Comparison of ENCODE assay signal across 20 cellular contexts in genomic region chr19:3333662-3334061, GRCh38. TPM values are rescaled to one million over a fixed set of nuclear protein-coding genes. Genes with fewer than 3 reads are reported as not detected.
DNase-seq lines count a peak whose midpoint lies in the region; ATAC-seq, FAIRE-seq and TF ChIP-seq lines count a peak whose summit lies in the region.
"Had no signal": no experiment of that assay in that cellular context is flagged by ENCODE, and none has a peak within 500 bp of the region (broad histone marks: within the 10 kb centered on the region; RNA-seq: fewer than 3 reads in every experiment).

No MANE protein-coding gene starts in this region.

- H3K4me2 ChIP-seq in HepG2 (ENCODE audit: low read depth, low read length) (no peak overlapping the region), K562 (ENCODE audit: insufficient read depth, low read length) (no peak overlapping the region)

- H3K27ac ChIP-seq in HepG2 (ENCODE audit: extremely low read length, insufficient read depth, low read length) (no peak overlapping the region), right lobe of liver (no peak overlapping the region), K562 (ENCODE audit: extremely low read depth, low read depth, low read length) (no peak overlapping the region), sigmoid colon (peak overlapping the region; percentile 93 to 99 (median 97))

- 47% methylated on average over 8 of the region's 8 CpGs for WGBS in HepG2 (ENCODE audit: low lambda C conversion rate)
- 84% methylated on average over 4 of the region's 8 CpGs for WGBS in right lobe of liver (ENCODE audit: insufficient coverage, low coverage, low lambda C conversion rate, missing lambda C conversion rate)
- WGBS in K562 (ENCODE audit: insufficient coverage, low coverage, missing lambda C conversion rate): 3% methylated on average over 5 of the region's 8 CpGs
- 87% methylated on average over 8 of the region's 8 CpGs for WGBS in sigmoid colon, 2 donors

- CTCF ChIA-PET in HepG2 (lab: Yijun Ruan, JAX; ENCODE audit: low intra/inter-chr PET ratio, low total read pairs): no interaction called here
- CTCF ChIA-PET in K562 (lab: Yijun Ruan, JAX; ENCODE audit: low intra/inter-chr PET ratio): no interaction called here

- in situ Hi-C loops in HepG2 (cut with HindIII; ENCODE audit: extremely low pct_ligation_motif_present, low pct_unique_long_range_greater_than_20kb) (no loop called here), K562 (cut with MboI) (no loop called here)

- H3K4me3 ChIP-seq in HepG2 (replicated peaks in 1 of 3; ENCODE audit: insufficient read depth in 1 of 3, low read depth in 2 of 3, low read length in 3 of 3): no peak overlapping the region
- no peak overlapping the region for H3K4me3 ChIP-seq in right lobe of liver
- H3K4me3 ChIP-seq in K562: no peak overlapping the region
- H3K4me3 ChIP-seq in sigmoid colon: no peak overlapping the region

- TF ChIP-seq CTCF in HepG2 (CRISPR knock-in tag; IDR thresholded peaks at IDR 0.05) (no peak), right lobe of liver (IDR thresholded peaks at IDR 0.05) (no peak), K562 (IDR thresholded peaks at IDR 0.05 in 2 of 3, conservative IDR thresholded peaks at IDR 0.05 in 1 of 3; ENCODE audit: insufficient read depth in 2 of 3, low read depth in 1 of 3, low read length in 3 of 3) (no peak), sigmoid colon (IDR thresholded peaks at IDR 0.05) (no peak)

- no peak overlapping the region for H3K9ac ChIP-seq in HepG2 (ENCODE audit: insufficient read depth, low read depth, low read length)
- no peak overlapping the region for H3K9ac ChIP-seq in K562 (ENCODE audit: insufficient read depth in 1 of 2, low read depth in 2 of 2, low read length in 2 of 2)

- BruUV-seq in HepG2 (replicated peaks; lab: Mats Ljungman, UMichigan): no TSS peak
- no TSS peak for BruUV-seq in K562 (replicated peaks; lab: Mats Ljungman, UMichigan)

- TF ChIP-seq RAD21 in HepG2 (CRISPR knock-in tag; IDR thresholded peaks at IDR 0.05): no peak
- no peak for TF ChIP-seq RAD21 in K562 (CRISPR knock-in tag; conservative IDR thresholded peaks at IDR 0.05 in 1 of 2, IDR thresholded peaks at IDR 0.05 in 1 of 2)

- H2AFZ ChIP-seq in HepG2 (ENCODE audit: low read length): no peak overlapping the region
- H2AFZ ChIP-seq in K562 (ENCODE audit: low read depth, low read length): no peak overlapping the region

- DNase-seq in HepG2 (ENCODE audit: low spot score) (no peak), right lobe of liver (no peak), K562 (ENCODE audit: extremely low read depth in 1 of 4, low spot score in 3 of 4) (no peak), sigmoid colon (no peak), NCI-H2081 treated with DMSO at 0.1 percent for 48 hours (lab: John Stamatoyannopoulos, UW) (no peak), hypothalamus (lab: John Stamatoyannopoulos, UW) (no peak), NCI-H2227 (lab: John Stamatoyannopoulos, UW; ENCODE audit: unreplicated experiment) (no peak)
- no peak for DNase-seq in stimulated activated naive CD4-positive, alpha-beta T cell (lab: John Stamatoyannopoulos, UW)
- DNase-seq: Caco-2; DMS53; KBM-7; NCI-H1048; NCI-H146; NCI-H2107; NCI-H345; NCI-H69; NK-92 treated with Interleukin-12 subunit alpha and Interleukin-12 subunit beta, amount 100 ng/mL, for 24 hours; OCI-M1 had no signal

- POLR2A ChIA-PET in HepG2 (lab: Yijun Ruan, JAX) (no interaction called here), K562 (lab: Yijun Ruan, JAX) (no interaction called here)

- H3K79me2 ChIP-seq in HepG2 (ENCODE audit: insufficient read depth, low read length): no peaks in the 10 kb centered on the region
- H3K79me2 ChIP-seq in K562 (ENCODE audit: control insufficient read depth, insufficient read depth, low read length): no peaks in the 10 kb centered on the region

- H3K4me1 ChIP-seq in HepG2 (ENCODE audit: insufficient read depth, low read length) (peaks cover 34% of the 10 kb centered on the region), right lobe of liver (peaks cover 0 to 43% (median 24%) of the 10 kb centered on the region in 4 donors), K562 (replicated peaks in 1 of 2; ENCODE audit: control insufficient read depth in 2 of 2, insufficient read depth in 2 of 2, low read length in 2 of 2) (peaks cover 0 to 10% of the 10 kb centered on the region in 2 experiments; a peak in 2 of 5 replicates), sigmoid colon (peaks cover 0 to 56% (median 51%) of the 10 kb centered on the region in 4 donors)
- H3K4me1 ChIP-seq: Caco-2 had no signal

- H3K9me3 ChIP-seq in HepG2 (ENCODE audit: low read length) (no peaks in the 10 kb centered on the region), right lobe of liver (no peaks in the 10 kb centered on the region), K562 (replicated peaks; ENCODE audit: control insufficient read depth, insufficient read depth, low read depth, low read length) (no peaks in the 10 kb centered on the region), sigmoid colon (no peaks in the 10 kb centered on the region)
- H3K9me3 ChIP-seq: Caco-2 had no signal

- H3K27me3 ChIP-seq in HepG2 (ENCODE audit: control insufficient read depth in 1 of 2, insufficient read depth in 2 of 2, low read length in 2 of 2) (peaks cover 0 to 10% of the 10 kb centered on the region in 2 experiments; a peak in 4 of 5 replicates), right lobe of liver (no peaks in the 10 kb centered on the region), K562 (ENCODE audit: control insufficient read depth in 2 of 2, insufficient read depth in 2 of 2, low read length in 2 of 2) (peaks cover 5 to 27% of the 10 kb centered on the region in 2 experiments), sigmoid colon (no peaks in the 10 kb centered on the region)

- no peak for FAIRE-seq in HepG2 (lab: Jason Lieb, UNC)
- no peak for FAIRE-seq in K562 (lab: Jason Lieb, UNC)
- FAIRE-seq: A204.1, GM12891 had no signal

- TF ChIP-seq POLR2A in HepG2 (IDR thresholded peaks at IDR 0.05; ENCODE audit: insufficient read depth in 1 of 2, low read depth in 2 of 2, low read length in 2 of 2): no peak
- TF ChIP-seq POLR2A in right lobe of liver (IDR thresholded peaks at IDR 0.05): no peak
- no peak for TF ChIP-seq POLR2A in K562 (conservative IDR thresholded peaks at IDR 0.05)
- TF ChIP-seq POLR2A in sigmoid colon (IDR thresholded peaks at IDR 0.05): no peak

- H4K20me1 ChIP-seq in HepG2 (ENCODE audit: insufficient read depth, low read length) (no peaks in the 10 kb centered on the region), K562 (replicated peaks; ENCODE audit: control insufficient read depth, insufficient read depth, low read length) (peaks cover 4% of the 10 kb centered on the region; the same call in 1 of the 2 replicates)

- TF ChIP-seq EP300 in HepG2 (IDR thresholded peaks at IDR 0.05; ENCODE audit: low read depth in 2 of 2, low read length in 2 of 2): no peak
- TF ChIP-seq EP300 in HepG2 (CRISPR knock-in tag; IDR thresholded peaks at IDR 0.05; ENCODE audit: borderline replicate concordance): no peak
- no peak for TF ChIP-seq EP300 in K562 (IDR thresholded peaks at IDR 0.05; ENCODE audit: low read length)
- TF ChIP-seq EP300 in sigmoid colon (IDR thresholded peaks at IDR 0.05): no peak

- H3K9me1 ChIP-seq in K562 (ENCODE audit: control insufficient read depth, insufficient read depth, low read length): no peaks in the 10 kb centered on the region

- intact Hi-C loops in HepG2 (cut with micrococcal nuclease; ENCODE audit: unreplicated experiment): no loop called here
- intact Hi-C loops in right lobe of liver (cut with DNase I): no loop called here
- intact Hi-C loops in K562 (cut with micrococcal nuclease): no loop called here
- intact Hi-C loops in sigmoid colon (cut with DNase I): no loop called here

- no peaks in the 10 kb centered on the region for H3K36me3 ChIP-seq in HepG2 (replicated peaks in 1 of 2; ENCODE audit: control insufficient read depth in 1 of 2, insufficient read depth in 2 of 2, low read length in 2 of 2)
- no peaks in the 10 kb centered on the region for H3K36me3 ChIP-seq in right lobe of liver
- no peaks in the 10 kb centered on the region for H3K36me3 ChIP-seq in K562 (ENCODE audit: control insufficient read depth, insufficient read depth, low read length)
- H3K36me3 ChIP-seq in sigmoid colon: no peaks in the 10 kb centered on the region

- ATAC-seq in HepG2: no peak
- ATAC-seq in right lobe of liver: no peak
- ATAC-seq in K562: no peak

RNA-seq across cellular contexts. Expression of gene NFIC, which starts 32.7 kb away (rescaled TPM):
- total RNA-seq in HepG2 (2016; rRNA removed; fragmentation: Illumina TruSeq; extraction: Trizol): 2.5 and 2.9 TPM in 2 replicates
- 2.9 and 3.0 TPM in 2 replicates for total RNA-seq in HepG2 (2016; cell fraction: cytosol; rRNA removed; fragmentation: Illumina TruSeq; extraction: Trizol; ENCODE audit: low read depth)
- total RNA-seq in HepG2 (2016; cell fraction: insoluble cytoplasmic fraction; rRNA removed; fragmentation: Illumina TruSeq; extraction: Trizol): 3.0 and 3.2 TPM in 2 replicates
- total RNA-seq in HepG2 (2016; cell fraction: membrane; rRNA removed; fragmentation: Illumina TruSeq; extraction: Trizol): 2.5 and 2.9 TPM in 2 replicates
- 3.8 and 5.6 TPM in 2 replicates for total RNA-seq in HepG2 (2016; cell fraction: nucleus; rRNA removed; fragmentation: Illumina TruSeq; extraction: Trizol)
- polyA plus RNA-seq in HepG2 (2011; rRNA removed): 1.3 and 1.6 TPM in 2 replicates
- polyA plus RNA-seq in HepG2 (2011; cell fraction: cytosol; rRNA removed): 0.71 and 0.79 TPM in 2 replicates
- polyA plus RNA-seq in HepG2 (2011; cell fraction: nucleus; rRNA removed): 5.1 and 8.1 TPM in 2 replicates
- polyA plus RNA-seq in HepG2 (2012): 5.9 and 8.4 TPM in 2 replicates
- polyA plus RNA-seq in HepG2 (2016; cell fraction: cytosol; fragmentation: Illumina TruSeq; extraction: Trizol; ENCODE audit: low read depth): 1.1 and 1.4 TPM in 2 replicates
- polyA plus RNA-seq in HepG2 (2016; cell fraction: insoluble cytoplasmic fraction; fragmentation: Illumina TruSeq; extraction: Trizol; ENCODE audit: low read depth): 8.2 and 9.6 TPM in 2 replicates
- 4.6 and 4.8 TPM in 2 replicates for polyA plus RNA-seq in HepG2 (2016; cell fraction: membrane; fragmentation: Illumina TruSeq; extraction: Trizol; ENCODE audit: low read depth)
- 7.4 and 9.8 TPM in 2 replicates for polyA plus RNA-seq in HepG2 (2016; cell fraction: nucleus; fragmentation: Illumina TruSeq; extraction: Trizol; ENCODE audit: insufficient read depth, low read depth)
- polyA minus RNA-seq in HepG2 (2011; rRNA and poly(A)+ RNA removed; ENCODE audit: low replicate concordance): 5.3 and 16.7 TPM in 2 replicates
- 5.2 and 5.4 TPM in 2 replicates for polyA minus RNA-seq in HepG2 (2011; cell fraction: cytosol; rRNA and poly(A)+ RNA removed)
- polyA minus RNA-seq in HepG2 (2011; cell fraction: nucleus; rRNA and poly(A)+ RNA removed): 5.1 and 5.3 TPM in 2 replicates
- 100 to 1,000 TPM in 4 of 6 experiments, 10 to 100 TPM in 2; 94.6 to 168 (median 120) TPM for total RNA-seq in right lobe of liver
- 66.4 and 156 TPM in 2 replicates for total RNA-seq in K562 (2011; cell fraction: chromatin; rRNA removed; ENCODE audit: low replicate concordance)
- total RNA-seq in K562 (2011; cell fraction: nucleolus; rRNA removed): 56.2 and 56.5 TPM in 2 replicates
- total RNA-seq in K562 (2011; cell fraction: nucleoplasm; rRNA removed): 46.9 and 54.0 TPM in 2 replicates
- 14.1 and 15.7 TPM in 2 replicates for total RNA-seq in K562 (2014; rRNA removed)
- total RNA-seq in K562 (2014; rRNA removed; fragmentation: Illumina TruSeq; extraction: Trizol): 3.0 and 3.7 TPM in 2 replicates
- 6.9 and 8.4 TPM in 2 replicates for total RNA-seq in K562 (2015; rRNA removed; fragmentation: Illumina TruSeq; extraction: Trizol)
- 57.3 and 62.1 TPM in 2 replicates for total RNA-seq in K562 (2021)
- polyA plus RNA-seq in K562 (2011; rRNA removed): 2.0 and 2.9 TPM in 2 replicates
- polyA plus RNA-seq in K562 (2011; cell fraction: cytosol; rRNA removed): 1.8 and 2.6 TPM in 2 replicates
- 13.2 and 19.2 TPM in 2 replicates for polyA plus RNA-seq in K562 (2011; cell fraction: nucleus; rRNA removed)
- polyA plus RNA-seq in K562 (2012): 20.3 and 20.4 TPM in 2 replicates
- polyA plus RNA-seq in K562 (2014; fragmentation: Illumina TruSeq; extraction: Trizol): 17.2 and 26.2 TPM in 2 replicates
- under 1 TPM; 0.71 to 0.99 TPM for polyA plus RNA-seq in K562 (2014; fragmentation: Nextera tagmentation; extraction: Ambion mirVana)
- polyA plus RNA-seq in K562 (2014; rRNA removed): 14.1 and 15.9 TPM in 2 replicates
- polyA minus RNA-seq in K562 (2011; rRNA and poly(A)+ RNA removed): 4.0 and 4.7 TPM in 2 replicates
- 14.5 and 19.9 TPM in 2 replicates for polyA minus RNA-seq in K562 (2011; cell fraction: cytosol; rRNA and poly(A)+ RNA removed)
- 16.6 and 19.5 TPM in 2 replicates for polyA minus RNA-seq in K562 (2011; cell fraction: nucleus; rRNA and poly(A)+ RNA removed)
- total RNA-seq in sigmoid colon: 100 to 1,000 TPM in 1 of 4 donors, 10 to 100 TPM in 3; 63.2 to 114 (median 74.2) TPM
- polyA plus RNA-seq in sigmoid colon: 10 to 100 TPM in 2 of 3 donors, 1 to 10 TPM in 1; 9.0 to 45.7 (median 10.2) TPM

Comparison
In these comparisons a context has a peak if more than half of its experiments do, and no peak if none do; other contexts are left out.
1. H3K27ac ChIP-seq: peak in sigmoid colon (4 of 4); none in HepG2 (single experiment), right lobe of liver (0 of 3) and K562 (single experiment).
2. Of the 241 proteins assayed by ChIP-seq in both HepG2 and K562: peak only in HepG2: none; only in K562: JUND and PRDM10; in both: none; in neither: 235; mixed calls (peak in some experiments, not most) for 4.